ENCODE assay signal across 1 cellular context in genomic region chr17:77403854-77404253, GRCh38.
TF ChIP-seq lines count a peak whose summit lies in the region.

No MANE protein-coding gene starts in this region.

TF ChIP-seq in SK-N-SH, 30 proteins besides CTCF, POLR2A, EP300 and RAD21:
- TF ChIP-seq REST (IDR thresholded peaks at IDR 0.05; ENCODE audit: low read depth, low read length) (no peak), NRF1 (IDR thresholded peaks at IDR 0.05; ENCODE audit: low read depth, low read length) (no peak), FOXJ3 (CRISPR knock-in tag; IDR thresholded peaks at IDR 0.05) (no peak), RXRA (IDR thresholded peaks at IDR 0.05; ENCODE audit: borderline replicate concordance, low read depth) (no peak), RCOR1 (IDR thresholded peaks at IDR 0.05; ENCODE audit: low read length) (no peak), USF2 (IDR thresholded peaks at IDR 0.05; ENCODE audit: borderline replicate concordance, low read depth, low read length) (no peak), GABPA (IDR thresholded peaks at IDR 0.05; ENCODE audit: low read depth) (no peak), TAF1 (IDR thresholded peaks at IDR 0.05; ENCODE audit: borderline replicate concordance, low read depth, low read length) (no peak), NFIC (IDR thresholded peaks at IDR 0.05; ENCODE audit: borderline replicate concordance) (no peak), SMC3 (IDR thresholded peaks at IDR 0.05; ENCODE audit: low read depth, low read length) (no peak), RFX5 (IDR thresholded peaks at IDR 0.05; ENCODE audit: low read length) (no peak), ELF1 (IDR thresholded peaks at IDR 0.05) (no peak), POLR2AphosphoS5 (IDR thresholded peaks at IDR 0.05; ENCODE audit: low read depth, low read length) (no peak), YY1 (IDR thresholded peaks at IDR 0.05; ENCODE audit: low read depth) (no peak), TEAD4 (IDR thresholded peaks at IDR 0.05; ENCODE audit: borderline replicate concordance, insufficient read depth) (no peak), CHD2 (IDR thresholded peaks at IDR 0.05; ENCODE audit: low read length, partially characterized antibody) (no peak)
TF ChIP-seq in SK-N-SH: peak in this region for 0.
